7 cellular contexts compared by ENCODE assay signal in genomic region chr17:42743595-42744282, GRCh38. TPM values are rescaled to one million over a fixed set of nuclear protein-coding genes. Genes with fewer than 3 reads are reported as not detected.
DNase-seq lines count a peak whose midpoint lies in the region; ATAC-seq lines count a peak whose summit lies in the region.

No MANE protein-coding gene starts in this region.

- no peak for ATAC-seq in HG03520 (IDR thresholded peaks at IDR 0.05; ENCODE audit: unreplicated experiment)
- no peak for ATAC-seq in GM21390 (IDR thresholded peaks at IDR 0.05; ENCODE audit: unreplicated experiment)

- peaks cover 10% of the 10 kb centered on the region for H3K79me1 ChIP-seq in trophoblast cell (ENCODE audit: low read length)

- H3K4ac ChIP-seq in trophoblast cell (ENCODE audit: low read depth, low read length) = peak overlapping the region; percentile 50

- peak overlapping the region; percentile 22 for H4K8ac ChIP-seq in trophoblast cell (ENCODE audit: low read depth, low read length)

- H2BK12ac ChIP-seq in trophoblast cell (ENCODE audit: low read length) = no peak overlapping the region

- no peak overlapping the region for H2BK5ac ChIP-seq in trophoblast cell (ENCODE audit: low read depth, low read length, poor library complexity)

- peak overlapping the region; percentile 94 for H3K4me2 ChIP-seq in trophoblast cell (ENCODE audit: low read length)

- no peak overlapping the region for H3K23ac ChIP-seq in trophoblast cell (ENCODE audit: low read length)

- H3K9me3 ChIP-seq in trophoblast cell (ENCODE audit: insufficient read depth, low read depth, low read length) = peaks cover 2% of the 10 kb centered on the region

- H2BK120ac ChIP-seq in trophoblast cell (ENCODE audit: insufficient read depth, low read length, poor library complexity) = no peak overlapping the region

- H3K14ac ChIP-seq in trophoblast cell (ENCODE audit: low read length) = no peak overlapping the region

- H4K12ac ChIP-seq in trophoblast cell (ENCODE audit: low read depth, low read length) = no peak overlapping the region

- H3K79me2 ChIP-seq in trophoblast cell (ENCODE audit: control insufficient read depth, insufficient read depth, low read length, poor library complexity) = peaks cover 1% of the 10 kb centered on the region

- peaks cover 0 to 5% of the 10 kb centered on the region in 2 experiments for H3K4me1 ChIP-seq in trophoblast cell (ENCODE audit: control insufficient read depth in 1 of 2, insufficient read depth in 2 of 2, low read length in 2 of 2)

- peak overlapping the region; percentile 61 for H3K4me3 ChIP-seq in H7 (ENCODE audit: insufficient read depth, low read depth, low read length)
- H3K4me3 ChIP-seq in trophoblast cell (ENCODE audit: low read depth, low read length) = no peak overlapping the region

- H3K9ac ChIP-seq in trophoblast cell (ENCODE audit: low read length) = no peak overlapping the region

- H2AFZ ChIP-seq in trophoblast cell (ENCODE audit: insufficient read depth, low read length, poor library complexity) = peak overlapping the region; percentile 74

- no peak overlapping the region for H2AK5ac ChIP-seq in trophoblast cell (ENCODE audit: low read length)

- H4K91ac ChIP-seq in trophoblast cell (ENCODE audit: low read depth, low read length) = peak overlapping the region; percentile 41

- DNase-seq in H7 (peak; percentile 62), RKO (ENCODE audit: low spot score) (peak; percentile 75), epithelial cell of prostate (ENCODE audit: low read depth, low spot score) (no peak), trophoblast cell (no peak), DMS153 treated with DMSO at 0.1 percent for 48 hours (lab: John Stamatoyannopoulos, UW; ENCODE audit: unreplicated experiment) (no peak)

- peak overlapping the region; percentile 68 for H3K27ac ChIP-seq in epithelial cell of prostate
- H3K27ac ChIP-seq in trophoblast cell (ENCODE audit: low read depth, low read length) = no peak overlapping the region

- H3K36me3 ChIP-seq in H7 (replicated peaks; ENCODE audit: control insufficient read depth, insufficient read depth, low read length) = no peaks in the 10 kb centered on the region
- H3K36me3 ChIP-seq in trophoblast cell (ENCODE audit: control insufficient read depth in 1 of 2, insufficient read depth in 2 of 2, low read length in 2 of 2) = no peaks in the 10 kb centered on the region

- peaks cover 9% of the 10 kb centered on the region for H3K27me3 ChIP-seq in H7 (ENCODE audit: control insufficient read depth, insufficient read depth, low read length)
- no peaks in the 10 kb centered on the region for H3K27me3 ChIP-seq in trophoblast cell (ENCODE audit: insufficient read depth, low read length)

- WGBS in trophoblast cell (ENCODE audit: extremely low coverage, insufficient coverage, insufficient read length) = no CpG with 5 or more reads among the region's 10 CpGs

- H3K18ac ChIP-seq in trophoblast cell (ENCODE audit: low read length) = peak overlapping the region; percentile 15

RNA-seq across cellular contexts. Expression of gene EZH1, which starts 1.1 kb away (rescaled TPM):
- total RNA-seq in H7 (2014; rRNA removed; shearing (Covaris generic)) = 13.9 and 26.4 TPM in 2 replicates
- 8.5 and 8.6 TPM in 2 replicates for polyA plus RNA-seq in trophoblast cell (2013)

RNA-seq across cellular contexts. Expression of gene RAMP2, which starts 17.3 kb away (rescaled TPM):
- total RNA-seq in H7 (2014; rRNA removed; shearing (Covaris generic)) = 10.8 and 13.5 TPM in 2 replicates
- polyA plus RNA-seq in trophoblast cell (2013) = 0.64 TPM in 2 replicates

RNA-seq across cellular contexts. Expression of gene VPS25, which starts 29.5 kb away (rescaled TPM):
- total RNA-seq in H7 (2014; rRNA removed; shearing (Covaris generic)) = 146 and 152 TPM in 2 replicates
- 66.3 and 72.1 TPM in 2 replicates for polyA plus RNA-seq in trophoblast cell (2013)

RNA-seq across cellular contexts. Expression of gene WNK4, which starts 36.7 kb away (rescaled TPM):
- total RNA-seq in H7 (2014; rRNA removed; shearing (Covaris generic)) = 0.24 and 0.44 TPM in 2 replicates
- 1.7 and 1.9 TPM in 2 replicates for polyA plus RNA-seq in trophoblast cell (2013)

RNA-seq across cellular contexts. Expression of gene COA3, which starts 54.8 kb away (rescaled TPM):
- 75.9 and 89.7 TPM in 2 replicates for total RNA-seq in H7 (2014; rRNA removed; shearing (Covaris generic))
- 57.8 and 61.4 TPM in 2 replicates for polyA plus RNA-seq in trophoblast cell (2013)

Comparison
In these comparisons a context has a peak if more than half of its experiments do, and no peak if none do; other contexts are left out.
1. DNase-seq: peak in H7 (single experiment) and RKO (single experiment); none in epithelial cell of prostate (single experiment), trophoblast cell (0 of 2) and DMS153 treated with DMSO at 0.1 percent for 48 hours (single experiment).